35 cellular contexts compared by ENCODE assay signal in genomic region chrX:63884821-63885790, GRCh38.
DNase-seq lines count a peak whose midpoint lies in the region; ATAC-seq, FAIRE-seq and TF ChIP-seq lines count a peak whose summit lies in the region.
"Had no signal": no experiment of that assay in that cellular context is flagged by ENCODE, and none has a peak within 500 bp of the region (broad histone marks: within the 10 kb centered on the region; RNA-seq: fewer than 3 reads in every experiment).

No MANE protein-coding gene starts in this region.

- H3K9me3 ChIP-seq in HepG2 (ENCODE audit: low read length) (no peaks in the 10 kb centered on the region; the same call in 1 of the 2 replicates), neuronal stem cell (replicated peaks in 1 of 2; ENCODE audit: control insufficient read depth in 2 of 2, insufficient read depth in 1 of 2, low read depth in 1 of 2, low read length in 2 of 2) (no peaks in the 10 kb centered on the region), trophoblast cell (ENCODE audit: insufficient read depth, low read depth, low read length) (no peaks in the 10 kb centered on the region)
- H3K9me3 ChIP-seq: A549, BE2C, Caco-2 had no signal

- TF ChIP-seq EP300 in HepG2 (IDR thresholded peaks at IDR 0.05; ENCODE audit: low read depth in 2 of 2, low read length in 2 of 2) (no peak), HepG2 (CRISPR knock-in tag; IDR thresholded peaks at IDR 0.05; ENCODE audit: borderline replicate concordance) (no peak)

- CTCF ChIA-PET in HepG2 (lab: Yijun Ruan, JAX; ENCODE audit: low intra/inter-chr PET ratio, low total read pairs) = no interaction called here

- TF ChIP-seq CTCF in HepG2 (CRISPR knock-in tag; IDR thresholded peaks at IDR 0.05) = no peak

- WGBS in HepG2 (ENCODE audit: low lambda C conversion rate) = no CpG with 5 or more reads among the region's 10 CpGs
- no CpG with 5 or more reads among the region's 10 CpGs for WGBS in neuronal stem cell (ENCODE audit: extremely low coverage in 2 of 2, insufficient read length in 2 of 2, insufficient replicate concordance in 1 of 2), 2 donors
- WGBS in trophoblast cell (ENCODE audit: extremely low coverage, insufficient coverage, insufficient read length) = no CpG with 5 or more reads among the region's 10 CpGs

- no peak for FAIRE-seq in HepG2 (lab: Jason Lieb, UNC)
- FAIRE-seq: A204.1, A549, D721Med had no signal

- BruUV-seq in HepG2 (replicated peaks; lab: Mats Ljungman, UMichigan) = no TSS peak

- no peak for DNase-seq in HepG2 (ENCODE audit: low spot score)
- peak; percentile 60 for DNase-seq in mesenteric fat pad (ENCODE audit: low spot score)
- DNase-seq in neuronal stem cell (ENCODE audit: low spot score) = no peak
- no peak for DNase-seq in trophoblast cell
- no peak for DNase-seq in NCI-H748 (lab: John Stamatoyannopoulos, UW; ENCODE audit: unreplicated experiment)
- DNase-seq in midbrain (lab: John Stamatoyannopoulos, UW) = no peak
- DNase-seq: 8988T; ACHN; AML-193; BE2C; C1 segment of cervical spinal cord; Caco-2; Calu3; CD4-positive, alpha-beta memory T cell; CD4-positive, alpha-beta T cell; CD4-positive, CD25-positive, alpha-beta regulatory T cell; CD8-positive, alpha-beta memory T cell; CD8-positive, alpha-beta T cell; COR-L47; DMS 273 treated with DMSO at 0.1 percent for 48 hours; DMS153; DMS53; DMS79; DMS79 treated with DMSO at 0.1 percent for 48 hours; DND-41; EL had no signal

- no peaks in the 10 kb centered on the region for H3K4me1 ChIP-seq in HepG2 (ENCODE audit: insufficient read depth, low read length)
- H3K4me1 ChIP-seq in neuronal stem cell (ENCODE audit: control insufficient read depth in 2 of 2, insufficient read depth in 1 of 2, low read depth in 1 of 2, low read length in 2 of 2) = no peaks in the 10 kb centered on the region
- H3K4me1 ChIP-seq in trophoblast cell (ENCODE audit: control insufficient read depth in 1 of 2, insufficient read depth in 2 of 2, low read length in 2 of 2) = no peaks in the 10 kb centered on the region
- H3K4me1 ChIP-seq: A549; BE2C; BLaER1; BLaER1 treated with 17β-estradiol and CSF1 and Interleukin-3, amounts not matched to agents 10 nM and 100 nM; Caco-2 had no signal

- H3K27me3 ChIP-seq in HepG2 (ENCODE audit: control insufficient read depth in 1 of 2, insufficient read depth in 2 of 2, low read length in 2 of 2) (no peaks in the 10 kb centered on the region), neuronal stem cell (ENCODE audit: control insufficient read depth in 3 of 3, insufficient read depth in 3 of 3, low read depth in 1 of 3, low read length in 3 of 3) (no peaks in the 10 kb centered on the region), trophoblast cell (ENCODE audit: insufficient read depth, low read length) (no peaks in the 10 kb centered on the region)
- H3K27me3 ChIP-seq: BE2C had no signal

- H3K79me1 ChIP-seq in neuronal stem cell (ENCODE audit: low read depth, low read length) = no peaks in the 10 kb centered on the region
- H3K79me1 ChIP-seq in trophoblast cell (ENCODE audit: low read length) = no peaks in the 10 kb centered on the region

- H3K23ac ChIP-seq in neuronal stem cell (ENCODE audit: low read depth, low read length, poor library complexity) (no peak overlapping the region), trophoblast cell (ENCODE audit: low read length) (no peak overlapping the region)

- H3K4me2 ChIP-seq in HepG2 (ENCODE audit: low read depth, low read length) (no peak overlapping the region), neuronal stem cell (ENCODE audit: insufficient read depth, low read length, poor library complexity, severe bottlenecking) (no peak overlapping the region), trophoblast cell (ENCODE audit: low read length) (no peak overlapping the region)
- H3K4me2 ChIP-seq: A549; BLaER1; BLaER1 treated with 17β-estradiol and CSF1 and Interleukin-3, amounts not matched to agents 10 nM and 100 nM had no signal

- H3K36me3 ChIP-seq in HepG2 (replicated peaks in 1 of 2; ENCODE audit: control insufficient read depth in 1 of 2, insufficient read depth in 2 of 2, low read length in 2 of 2) = no peaks in the 10 kb centered on the region
- H3K36me3 ChIP-seq in neuronal stem cell (replicated peaks in 1 of 2; ENCODE audit: control insufficient read depth in 2 of 2, insufficient read depth in 2 of 2, low read length in 2 of 2) = no peaks in the 10 kb centered on the region
- H3K36me3 ChIP-seq in trophoblast cell (ENCODE audit: control insufficient read depth in 1 of 2, insufficient read depth in 2 of 2, low read length in 2 of 2) = no peaks in the 10 kb centered on the region
- H3K36me3 ChIP-seq: BE2C; BLaER1; BLaER1 treated with 17β-estradiol and CSF1 and Interleukin-3, amounts not matched to agents 10 nM and 100 nM had no signal

- H4K8ac ChIP-seq in neuronal stem cell (ENCODE audit: low read depth, low read length) (peak overlapping the region; percentile 17), trophoblast cell (ENCODE audit: low read depth, low read length) (no peak overlapping the region)

- H2BK12ac ChIP-seq in neuronal stem cell (ENCODE audit: low read length) = no peak overlapping the region
- no peak overlapping the region for H2BK12ac ChIP-seq in trophoblast cell (ENCODE audit: low read length)

- H3K9ac ChIP-seq in HepG2 (ENCODE audit: insufficient read depth, low read depth, low read length) (no peak overlapping the region), neuronal stem cell (ENCODE audit: low read depth, low read length, poor library complexity) (no peak overlapping the region), trophoblast cell (ENCODE audit: low read length) (no peak overlapping the region)
- H3K9ac ChIP-seq: BLaER1; BLaER1 treated with 17β-estradiol and CSF1 and Interleukin-3, amounts not matched to agents 10 nM and 100 nM had no signal

- H4K12ac ChIP-seq in trophoblast cell (ENCODE audit: low read depth, low read length) = peak overlapping the region; percentile 30

- TF ChIP-seq POLR2A in HepG2 (IDR thresholded peaks at IDR 0.05; ENCODE audit: insufficient read depth in 1 of 2, low read depth in 2 of 2, low read length in 2 of 2) = no peak

- H3K27ac ChIP-seq in HepG2 (ENCODE audit: extremely low read length, insufficient read depth, low read length) (no peak overlapping the region), neuronal stem cell (replicated peaks; ENCODE audit: low read length) (no peak overlapping the region), trophoblast cell (ENCODE audit: low read depth, low read length) (no peak overlapping the region)
- H3K27ac ChIP-seq: 22Rv1; A549; BLaER1; BLaER1 treated with 17β-estradiol and CSF1 and Interleukin-3, amounts not matched to agents 10 nM and 100 nM; C4-2B had no signal

- H2AFZ ChIP-seq in HepG2 (ENCODE audit: low read length) (no peak overlapping the region), neuronal stem cell (ENCODE audit: low read length) (no peak overlapping the region), trophoblast cell (ENCODE audit: insufficient read depth, low read length, poor library complexity) (no peak overlapping the region)

- no peak overlapping the region for H2AK5ac ChIP-seq in neuronal stem cell (ENCODE audit: low read depth, low read length)
- no peak overlapping the region for H2AK5ac ChIP-seq in trophoblast cell (ENCODE audit: low read length)

- H3K79me2 ChIP-seq in HepG2 (ENCODE audit: insufficient read depth, low read length) (no peaks in the 10 kb centered on the region), trophoblast cell (ENCODE audit: control insufficient read depth, insufficient read depth, low read length, poor library complexity) (no peaks in the 10 kb centered on the region)

- ATAC-seq in HepG2 = no peak
- no peak for ATAC-seq in HG03520 (IDR thresholded peaks at IDR 0.05; ENCODE audit: unreplicated experiment)
- no peak for ATAC-seq in HG02571 (IDR thresholded peaks at IDR 0.05; ENCODE audit: unreplicated experiment)
- ATAC-seq: A549; CD8-positive, alpha-beta T cell had no signal

- H2BK120ac ChIP-seq in neuronal stem cell (ENCODE audit: low read depth, low read length) (no peak overlapping the region), trophoblast cell (ENCODE audit: insufficient read depth, low read length, poor library complexity) (no peak overlapping the region)

- intact Hi-C loops in HepG2 (cut with micrococcal nuclease; ENCODE audit: unreplicated experiment) = no loop called here

- H4K20me1 ChIP-seq in HepG2 (ENCODE audit: insufficient read depth, low read length) = no peaks in the 10 kb centered on the region
- H4K20me1 ChIP-seq: BLaER1; BLaER1 treated with 17β-estradiol and CSF1 and Interleukin-3, amounts not matched to agents 10 nM and 100 nM had no signal

- in situ Hi-C loops in HepG2 (cut with HindIII; ENCODE audit: extremely low pct_ligation_motif_present, low pct_unique_long_range_greater_than_20kb) = no loop called here

- H3K14ac ChIP-seq in neuronal stem cell (ENCODE audit: low read length) (no peak overlapping the region), trophoblast cell (ENCODE audit: low read length) (no peak overlapping the region)

- no peak overlapping the region for H3K4ac ChIP-seq in neuronal stem cell (ENCODE audit: low read length)
- no peak overlapping the region for H3K4ac ChIP-seq in trophoblast cell (ENCODE audit: low read depth, low read length)

- H4K91ac ChIP-seq in neuronal stem cell (ENCODE audit: low read depth, low read length, poor library complexity) = no peak overlapping the region
- H4K91ac ChIP-seq in trophoblast cell (ENCODE audit: low read depth, low read length) = no peak overlapping the region

- H3K4me3 ChIP-seq in HepG2 (replicated peaks in 1 of 3; ENCODE audit: insufficient read depth in 1 of 3, low read depth in 2 of 3, low read length in 3 of 3) = no peak overlapping the region
- no peak overlapping the region for H3K4me3 ChIP-seq in neuronal stem cell (ENCODE audit: low read length in 2 of 2)
- H3K4me3 ChIP-seq in trophoblast cell (ENCODE audit: low read depth, low read length) = no peak overlapping the region
- H3K4me3 ChIP-seq: A549; BLaER1; BLaER1 treated with 17β-estradiol and CSF1 and Interleukin-3, amounts not matched to agents 10 nM and 100 nM had no signal

- H3K18ac ChIP-seq in neuronal stem cell (ENCODE audit: low read length) = no peak overlapping the region
- H3K18ac ChIP-seq in trophoblast cell (ENCODE audit: low read length) = no peak overlapping the region

- no peak for TF ChIP-seq RAD21 in HepG2 (CRISPR knock-in tag; IDR thresholded peaks at IDR 0.05)

- no peak overlapping the region for H2BK15ac ChIP-seq in neuronal stem cell (ENCODE audit: low read length)

- H2BK5ac ChIP-seq in neuronal stem cell (ENCODE audit: low read length) (no peak overlapping the region), trophoblast cell (ENCODE audit: low read depth, low read length, poor library complexity) (no peak overlapping the region)

- POLR2A ChIA-PET in HepG2 (lab: Yijun Ruan, JAX) = no interaction called here

TF ChIP-seq in HepG2, 621 proteins besides CTCF, POLR2A, EP300 and RAD21 (continues in another document):
- no peak for TF ChIP-seq PHF21A (CRISPR knock-in tag; IDR thresholded peaks at IDR 0.05)
